Comparison of ENCODE assay signal across 1 cellular context in genomic region chr14:61716956-61717355, GRCh38.
TF ChIP-seq lines count a peak whose summit lies in the region.

No MANE protein-coding gene starts in this region.

TF ChIP-seq in SK-N-SH, 30 proteins besides CTCF, POLR2A, EP300 and RAD21 (continued from another document):
- TF ChIP-seq MAX (IDR thresholded peaks at IDR 0.05; ENCODE audit: low read depth) (no peak), FOXM1 (IDR thresholded peaks at IDR 0.05; ENCODE audit: low read depth) (no peak), EZH2phosphoT487 (IDR thresholded peaks at IDR 0.05; ENCODE audit: borderline replicate concordance, low read depth) (no peak), CHD2 (IDR thresholded peaks at IDR 0.05; ENCODE audit: low read length, partially characterized antibody) (no peak), RFX5 (IDR thresholded peaks at IDR 0.05; ENCODE audit: low read length) (no peak), IRF3 (IDR thresholded peaks at IDR 0.05; ENCODE audit: low read depth, low read length) (no peak), SIN3A (IDR thresholded peaks at IDR 0.05; ENCODE audit: borderline replicate concordance, low read depth, low read length) (no peak), TEAD4 (IDR thresholded peaks at IDR 0.05; ENCODE audit: borderline replicate concordance, insufficient read depth) (no peak), FOSL2 (IDR thresholded peaks at IDR 0.05; ENCODE audit: borderline replicate concordance, low read depth) (no peak)
- TF ChIP-seq, protein P1, sequence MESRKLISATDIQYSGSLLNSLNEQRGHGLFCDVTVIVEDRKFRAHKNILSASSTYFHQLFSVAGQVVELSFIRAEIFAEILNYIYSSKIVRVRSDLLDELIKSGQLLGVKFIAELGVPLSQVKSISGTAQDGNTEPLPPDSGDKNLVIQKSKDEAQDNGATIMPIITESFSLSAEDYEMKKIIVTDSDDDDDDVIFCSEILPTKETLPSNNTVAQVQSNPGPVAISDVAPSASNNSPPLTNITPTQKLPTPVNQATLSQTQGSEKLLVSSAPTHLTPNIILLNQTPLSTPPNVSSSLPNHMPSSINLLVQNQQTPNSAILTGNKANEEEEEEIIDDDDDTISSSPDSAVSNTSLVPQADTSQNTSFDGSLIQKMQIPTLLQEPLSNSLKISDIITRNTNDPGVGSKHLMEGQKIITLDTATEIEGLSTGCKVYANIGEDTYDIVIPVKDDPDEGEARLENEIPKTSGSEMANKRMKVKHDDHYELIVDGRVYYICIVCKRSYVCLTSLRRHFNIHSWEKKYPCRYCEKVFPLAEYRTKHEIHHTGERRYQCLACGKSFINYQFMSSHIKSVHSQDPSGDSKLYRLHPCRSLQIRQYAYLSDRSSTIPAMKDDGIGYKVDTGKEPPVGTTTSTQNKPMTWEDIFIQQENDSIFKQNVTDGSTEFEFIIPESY (IDR thresholded peaks at IDR 0.05; ENCODE audit: borderline replicate concordance, low read depth): no peak
- TF ChIP-seq, protein P2, sequence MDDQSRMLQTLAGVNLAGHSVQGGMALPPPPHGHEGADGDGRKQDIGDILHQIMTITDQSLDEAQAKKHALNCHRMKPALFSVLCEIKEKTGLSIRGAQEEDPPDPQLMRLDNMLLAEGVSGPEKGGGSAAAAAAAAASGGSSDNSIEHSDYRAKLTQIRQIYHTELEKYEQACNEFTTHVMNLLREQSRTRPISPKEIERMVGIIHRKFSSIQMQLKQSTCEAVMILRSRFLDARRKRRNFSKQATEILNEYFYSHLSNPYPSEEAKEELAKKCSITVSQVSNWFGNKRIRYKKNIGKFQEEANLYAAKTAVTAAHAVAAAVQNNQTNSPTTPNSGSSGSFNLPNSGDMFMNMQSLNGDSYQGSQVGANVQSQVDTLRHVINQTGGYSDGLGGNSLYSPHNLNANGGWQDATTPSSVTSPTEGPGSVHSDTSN (IDR thresholded peaks at IDR 0.05): no peak
